In the genomic region with DNA sequence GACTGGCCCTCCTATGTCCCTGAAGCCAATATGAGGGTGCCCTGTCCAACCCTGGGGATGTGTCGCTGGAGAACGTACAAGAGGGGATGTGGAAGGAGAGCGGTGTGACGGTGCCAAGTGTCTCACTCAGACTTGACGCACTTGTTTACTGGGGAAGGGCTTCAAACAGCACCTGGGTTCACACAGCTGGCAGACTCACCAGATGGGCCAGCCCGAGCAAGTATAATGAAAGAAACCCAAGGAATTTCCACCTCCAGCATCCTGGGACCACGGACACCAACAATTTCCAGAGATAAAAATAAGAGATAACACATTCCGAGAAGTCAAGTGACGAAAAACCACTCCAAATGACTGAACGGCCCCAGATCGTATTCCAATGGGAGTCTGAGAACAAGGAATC, we compare ENCODE assay signal across 24 cellular contexts. TPM values are rescaled to one million over a fixed set of nuclear protein-coding genes. Genes with fewer than 3 reads are reported as not detected.
DNase-seq lines count a peak whose midpoint lies in the region; ATAC-seq and TF ChIP-seq lines count a peak whose summit lies in the region.
"Had no signal": no experiment of that assay in that cellular context is flagged by ENCODE, and none has a peak within 500 bp of the region (broad histone marks: within the 10 kb centered on the region; RNA-seq: fewer than 3 reads in every experiment).

No MANE protein-coding gene starts in this region.

- no peak overlapping the region for H3K14ac ChIP-seq in trophoblast cell (ENCODE audit: low read length)

- H3K27me3 ChIP-seq in GM23338 (ENCODE audit: insufficient read depth) (no peaks in the 10 kb centered on the region), trophoblast cell (ENCODE audit: insufficient read depth, low read length) (no peaks in the 10 kb centered on the region)
- H3K27me3 ChIP-seq: esophagus squamous epithelium, MG63, upper lobe of right lung had no signal

- H2AK5ac ChIP-seq in trophoblast cell (ENCODE audit: low read length) = no peak overlapping the region

- no peak overlapping the region for H2BK12ac ChIP-seq in trophoblast cell (ENCODE audit: low read length)

- H3K18ac ChIP-seq in trophoblast cell (ENCODE audit: low read length) = no peak overlapping the region

- no peaks in the 10 kb centered on the region for H3K27me3 Mint-ChIP-seq in activated T-cell treated with anti-CD3 and anti-CD28 coated beads, Interleukin-2, amount 50 U/mL, for 72 hours (ENCODE audit: low read depth)
- peaks cover 21% of the 10 kb centered on the region for H3K27me3 Mint-ChIP-seq in GM23338 (ENCODE audit: insufficient read depth, low read depth, poor library complexity)

- no peaks in the 10 kb centered on the region for H3K9me3 ChIP-seq in trophoblast cell (ENCODE audit: insufficient read depth, low read depth, low read length)
- H3K9me3 ChIP-seq in mucosa of descending colon = no peaks in the 10 kb centered on the region
- H3K9me3 ChIP-seq: esophagus squamous epithelium, MG63, upper lobe of right lung had no signal

- no peak overlapping the region for H3K9ac ChIP-seq in trophoblast cell (ENCODE audit: low read length)

- H3K4me3 ChIP-seq in GM23338 (no peak overlapping the region), trophoblast cell (ENCODE audit: low read depth, low read length) (no peak overlapping the region), mucosa of descending colon (no peak overlapping the region)
- H3K4me3 ChIP-seq: esophagus squamous epithelium, lung, MG63, upper lobe of right lung had no signal

- H2AFZ ChIP-seq in GM23338 (no peak overlapping the region), trophoblast cell (ENCODE audit: insufficient read depth, low read length, poor library complexity) (no peak overlapping the region)

- no peak overlapping the region for H4K8ac ChIP-seq in trophoblast cell (ENCODE audit: low read depth, low read length)

- ATAC-seq in activated T-cell treated with anti-CD3 and anti-CD28 coated beads, Interleukin-2, amount 50 U/mL, for 72 hours (replicated peaks in 1 of 2) = no peak
- ATAC-seq in GM23338 (no peak), HG03280 (IDR thresholded peaks at IDR 0.05; ENCODE audit: unreplicated experiment) (no peak), mucosa of descending colon (no peak)
- ATAC-seq: HepG2, upper lobe of right lung had no signal

- H4K20me1 ChIP-seq in GM23338 (replicated peaks; ENCODE audit: insufficient read depth) = peaks cover 43% of the 10 kb centered on the region

- peaks cover 52% of the 10 kb centered on the region for H3K4me1 Mint-ChIP-seq in activated T-cell treated with anti-CD3 and anti-CD28 coated beads, Interleukin-2, amount 50 U/mL, for 72 hours (ENCODE audit: low read depth)
- H3K4me1 Mint-ChIP-seq in GM23338 = peaks cover 12% of the 10 kb centered on the region; the same call in 2 of the 3 replicates

- H2BK120ac ChIP-seq in trophoblast cell (ENCODE audit: insufficient read depth, low read length, poor library complexity) = no peak overlapping the region

- H2BK5ac ChIP-seq in trophoblast cell (ENCODE audit: low read depth, low read length, poor library complexity) = no peak overlapping the region

- no peak overlapping the region for H3K23ac ChIP-seq in trophoblast cell (ENCODE audit: low read length)

- WGBS in trophoblast cell (ENCODE audit: extremely low coverage, insufficient coverage, insufficient read length) = no CpG with 5 or more reads among the region's 11 CpGs

- peak overlapping the region; percentile 64 for H3K27ac Mint-ChIP-seq in activated T-cell treated with anti-CD3 and anti-CD28 coated beads, Interleukin-2, amount 50 U/mL, for 72 hours
- no peak overlapping the region for H3K27ac Mint-ChIP-seq in GM23338
- H3K27ac Mint-ChIP-seq: nephron progenitor cell had no signal

- intact Hi-C loops in mucosa of descending colon (cut with DNase I, micrococcal nuclease) = no loop called here

- H3K79me1 ChIP-seq in trophoblast cell (ENCODE audit: low read length) = peaks cover 3% of the 10 kb centered on the region

- H3K4me1 ChIP-seq in GM23338 (ENCODE audit: insufficient read depth) (peaks cover 6% of the 10 kb centered on the region), trophoblast cell (ENCODE audit: control insufficient read depth in 1 of 2, insufficient read depth in 2 of 2, low read length in 2 of 2) (peaks cover 0 to 11% of the 10 kb centered on the region in 2 experiments), mucosa of descending colon (ENCODE audit: low read depth) (peaks cover 22% of the 10 kb centered on the region)

- no peak overlapping the region for H3K27ac ChIP-seq in GM23338 (ENCODE audit: low read depth)
- peak overlapping the region; percentile 21 for H3K27ac ChIP-seq in caudate nucleus (ENCODE audit: low read depth, low read length)
- no peak overlapping the region for H3K27ac ChIP-seq in trophoblast cell (ENCODE audit: low read depth, low read length)
- H3K27ac ChIP-seq: esophagus squamous epithelium, upper lobe of right lung had no signal

- H4K12ac ChIP-seq in trophoblast cell (ENCODE audit: low read depth, low read length) = no peak overlapping the region

- no peak overlapping the region for H3K4me3 Mint-ChIP-seq in activated T-cell treated with anti-CD3 and anti-CD28 coated beads, Interleukin-2, amount 50 U/mL, for 72 hours
- H3K4me3 Mint-ChIP-seq in GM23338 = peak overlapping the region; percentile 16; the same call in 1 of the 3 replicates
- H3K4me3 Mint-ChIP-seq: immature natural killer cell, nephron progenitor cell had no signal

- H3K4ac ChIP-seq in trophoblast cell (ENCODE audit: low read depth, low read length) = peak overlapping the region; percentile 32

- no peak for DNase-seq in activated T-cell treated with anti-CD3 and anti-CD28 coated beads, Interleukin-2, amount 50 U/mL, for 72 hours
- no peak for DNase-seq in activated T-cell treated with anti-CD3 and anti-CD28 coated beads, Interleukin-2, amount 50 U/mL, for 48 hours
- DNase-seq in GM23338 (ENCODE audit: low spot score) (no peak), caudate nucleus (lab: John Stamatoyannopoulos, UW) (no peak), trophoblast cell (peak; percentile 52 to 58), mucosa of descending colon (no peak), CD1c-positive myeloid dendritic cell (ENCODE audit: extremely low spot score) (no peak)
- DNase-seq: activated CD8-positive, alpha-beta memory T cell treated with anti-CD3 and anti-CD28 coated beads for 24 hours; activated gamma-delta T cell treated with Interleukin-2 at 50 U/mL for 16 hours; dermis blood vessel endothelial cell; esophagus squamous epithelium; immature natural killer cell; MG63; NCI-H1694 treated with DMSO at 0.1 percent for 48 hours; NCI-H345; nephron progenitor cell; NK-92 treated with Interleukin-12 subunit alpha and Interleukin-12 subunit beta, amount 100 ng/mL, for 24 hours; SHP77; stimulated activated naive CD4-positive, alpha-beta T cell treated with Interleukin-2 at 50 U/mL for 16 hours; T-helper 1 cell; upper lobe of right lung had no signal

- H3K36me3 Mint-ChIP-seq in activated T-cell treated with anti-CD3 and anti-CD28 coated beads, Interleukin-2, amount 50 U/mL, for 72 hours (ENCODE audit: insufficient read depth in 2 of 2) = peaks cover 9 to 23% of the 10 kb centered on the region in 2 donors
- peaks cover 87% of the 10 kb centered on the region for H3K36me3 Mint-ChIP-seq in GM23338 (ENCODE audit: low read depth)

- H3K9me2 ChIP-seq in GM23338 (ENCODE audit: insufficient read depth) = no peaks in the 10 kb centered on the region

- no peak overlapping the region for H4K91ac ChIP-seq in trophoblast cell (ENCODE audit: low read depth, low read length)

- H3K4me2 ChIP-seq in GM23338 (no peak overlapping the region), trophoblast cell (ENCODE audit: low read length) (no peak overlapping the region)

- no peaks in the 10 kb centered on the region for H3K9me3 Mint-ChIP-seq in activated T-cell treated with anti-CD3 and anti-CD28 coated beads, Interleukin-2, amount 50 U/mL, for 72 hours
- H3K9me3 Mint-ChIP-seq in GM23338 = no peaks in the 10 kb centered on the region
- H3K9me3 Mint-ChIP-seq: immature natural killer cell had no signal

- H3K79me2 ChIP-seq in GM23338 (replicated peaks; ENCODE audit: insufficient read depth) = peaks cover 79% of the 10 kb centered on the region
- H3K79me2 ChIP-seq in trophoblast cell (ENCODE audit: control insufficient read depth, insufficient read depth, low read length, poor library complexity) = peaks cover 13% of the 10 kb centered on the region

- no peak for TF ChIP-seq CTCF in GM23338 (conservative IDR thresholded peaks at IDR 0.05; ENCODE audit: low read depth in 2 of 2)
- no peak for TF ChIP-seq CTCF in mucosa of descending colon (IDR thresholded peaks at IDR 0.05)

- H3F3A ChIP-seq in GM23338 (replicated peaks; ENCODE audit: low read depth) = peaks cover 53% of the 10 kb centered on the region

- peaks cover 16% of the 10 kb centered on the region for H3K36me3 ChIP-seq in GM23338 (ENCODE audit: insufficient read depth)
- H3K36me3 ChIP-seq in trophoblast cell (ENCODE audit: control insufficient read depth in 1 of 2, insufficient read depth in 2 of 2, low read length in 2 of 2) = peaks cover 46 to 49% of the 10 kb centered on the region in 2 experiments
- H3K36me3 ChIP-seq in mucosa of descending colon (ENCODE audit: low read depth) = no peaks in the 10 kb centered on the region

RNA-seq across cellular contexts. Expression of gene ATP5MF, which starts 5.3 kb away (rescaled TPM):
- total RNA-seq in activated T-cell treated with anti-CD3 and anti-CD28 coated beads, Interleukin-2, amount 50 U/mL, for 72 hours = 100 to 1,000 TPM; 218 to 229 TPM
- 1,703 and 1,870 TPM in 2 replicates for total RNA-seq in GM23338 (2014; rRNA removed; shearing (Covaris generic))
- 1,770 and 2,005 TPM in 2 replicates for polyA plus RNA-seq in GM23338 (2016; fragmentation: Nextera tagmentation; extraction: Ambion mirVana)
- polyA plus RNA-seq in trophoblast cell (2013) = 482 and 489 TPM in 2 replicates
- total RNA-seq in mucosa of descending colon = 100 to 1,000 TPM; 229 to 341 (median 331) TPM

RNA-seq across cellular contexts. Expression of gene ZNF789, which starts 12.0 kb away (rescaled TPM):
- total RNA-seq in activated T-cell treated with anti-CD3 and anti-CD28 coated beads, Interleukin-2, amount 50 U/mL, for 72 hours = 10 to 100 TPM; 16.0 to 18.8 TPM
- total RNA-seq in GM23338 (2014; rRNA removed; shearing (Covaris generic)) = 13.8 and 14.2 TPM in 2 replicates
- 9.0 and 11.2 TPM in 2 replicates for polyA plus RNA-seq in GM23338 (2016; fragmentation: Nextera tagmentation; extraction: Ambion mirVana)
- 4.1 and 5.0 TPM in 2 replicates for polyA plus RNA-seq in trophoblast cell (2013)
- total RNA-seq in mucosa of descending colon = 10 to 100 TPM; 12.3 to 25.4 (median 23.4) TPM

RNA-seq across cellular contexts. Expression of gene CPSF4, which starts 21.9 kb away (rescaled TPM):
- total RNA-seq in activated T-cell treated with anti-CD3 and anti-CD28 coated beads, Interleukin-2, amount 50 U/mL, for 72 hours = 10 to 100 TPM; 59.2 to 65.9 TPM
- 88.0 and 93.2 TPM in 2 replicates for total RNA-seq in GM23338 (2014; rRNA removed; shearing (Covaris generic))
- polyA plus RNA-seq in GM23338 (2016; fragmentation: Nextera tagmentation; extraction: Ambion mirVana) = 33.4 and 34.3 TPM in 2 replicates
- polyA plus RNA-seq in trophoblast cell (2013) = 61.2 and 66.0 TPM in 2 replicates
- total RNA-seq in mucosa of descending colon = 10 to 100 TPM; 23.2 to 33.5 (median 24.8) TPM

RNA-seq across cellular contexts. Expression of gene PTCD1, which starts 22.1 kb away (rescaled TPM):
- total RNA-seq in activated T-cell treated with anti-CD3 and anti-CD28 coated beads, Interleukin-2, amount 50 U/mL, for 72 hours = 1 to 10 TPM; 6.1 to 8.9 TPM
- 12.2 and 18.1 TPM in 2 replicates for total RNA-seq in GM23338 (2014; rRNA removed; shearing (Covaris generic))
- polyA plus RNA-seq in GM23338 (2016; fragmentation: Nextera tagmentation; extraction: Ambion mirVana) = 10.7 and 13.4 TPM in 2 replicates
- 3.7 and 4.0 TPM in 2 replicates for polyA plus RNA-seq in trophoblast cell (2013)
- total RNA-seq in mucosa of descending colon = 1 to 10 TPM; 4.3 to 9.9 (median 6.6) TPM

RNA-seq across cellular contexts. Expression of gene ZNF394, which starts 39.4 kb away (rescaled TPM):
- total RNA-seq in activated T-cell treated with anti-CD3 and anti-CD28 coated beads, Interleukin-2, amount 50 U/mL, for 72 hours = 10 to 100 TPM; 28.2 to 36.5 TPM
- total RNA-seq in GM23338 (2014; rRNA removed; shearing (Covaris generic)) = 26.9 and 29.2 TPM in 2 replicates
- polyA plus RNA-seq in GM23338 (2016; fragmentation: Nextera tagmentation; extraction: Ambion mirVana) = 11.4 and 12.6 TPM in 2 replicates
- polyA plus RNA-seq in trophoblast cell (2013) = 16.9 and 18.0 TPM in 2 replicates
- total RNA-seq in mucosa of descending colon = 10 to 100 TPM; 30.5 to 43.9 (median 36.5) TPM

Comparison
In these comparisons a context has a peak if more than half of its experiments do, and no peak if none do; other contexts are left out.
1. DNase-seq: peak in trophoblast cell (2 of 2); none in activated T-cell treated with anti-CD3 and anti-CD28 coated beads, Interleukin-2, amount 50 U/mL, for 72 hours (0 of 2), activated T-cell treated with anti-CD3 and anti-CD28 coated beads, Interleukin-2, amount 50 U/mL, for 48 hours (0 of 2), GM23338 (single experiment), caudate nucleus (0 of 61), mucosa of descending colon (0 of 3) and CD1c-positive myeloid dendritic cell (single experiment).